7 cellular contexts compared by ENCODE assay signal in genomic region chr2:36461039-36461681, GRCh38.
DNase-seq lines count a peak whose midpoint lies in the region; ATAC-seq and TF ChIP-seq lines count a peak whose summit lies in the region.

No MANE protein-coding gene starts in this region.

- H3K27ac ChIP-seq in mammary epithelial cell (ENCODE audit: insufficient read depth, low read depth, low read length) (peak overlapping the region; percentile 83), mesodermal cell (ENCODE audit: low read depth, low read length, severe bottlenecking) (peak overlapping the region; percentile 92)

- no peaks in the 10 kb centered on the region for H4K20me1 ChIP-seq in mammary epithelial cell (ENCODE audit: insufficient read depth, low read length)

- ATAC-seq in GM19328 (IDR thresholded peaks at IDR 0.05; ENCODE audit: unreplicated experiment) (peak; percentile 54), HG03196 (IDR thresholded peaks at IDR 0.05; ENCODE audit: unreplicated experiment) (peak; percentile 59)

- 21% methylated on average over 4 of the region's 4 CpGs for WGBS in mammary epithelial cell (ENCODE audit: low coverage, missing lambda C conversion rate)
- WGBS in mesodermal cell (ENCODE audit: insufficient coverage in 2 of 2), 2 experiments, result 31 to 44% methylated on average over 2 to 3 of the region's 4 CpGs

- H3K9ac ChIP-seq in mammary epithelial cell (ENCODE audit: insufficient read depth, low read length), result peak overlapping the region; percentile 38

- DNase-seq in mammary epithelial cell (peak; percentile 88), SK-N-DZ (ENCODE audit: low spot score) (no peak), KG1 (lab: John Stamatoyannopoulos, UW) (no peak), nucleus accumbens (lab: John Stamatoyannopoulos, UW) (no peak)

- dilution Hi-C loops in mammary epithelial cell (cut with HindIII; ENCODE audit: low sequenced_read_pairs), result no loop called here

- H3K27me3 ChIP-seq in mammary epithelial cell (ENCODE audit: insufficient read depth, low read length), result no peaks in the 10 kb centered on the region

- intact Hi-C loops in mammary epithelial cell (cut with micrococcal nuclease), result loop anchor here (1.0 to 5.0 kb wide), 6 partner anchors 23 to 201 kb away; no protein-coding TSS in a partner anchor

- in situ Hi-C loops in mammary epithelial cell (cut with MboI; ENCODE audit: low sequenced_read_pairs in 2 of 2), result no loop called here

- peaks cover 5% of the 10 kb centered on the region for H3K36me3 ChIP-seq in mammary epithelial cell (ENCODE audit: insufficient read depth, low read length)
- H3K36me3 ChIP-seq in mesodermal cell (ENCODE audit: control insufficient read depth, insufficient read depth, low read length), result peaks cover 53% of the 10 kb centered on the region

- no peak overlapping the region for H2AFZ ChIP-seq in mammary epithelial cell (ENCODE audit: low read depth, low read length)

- peak overlapping the region; percentile 51 for H3K4me2 ChIP-seq in mammary epithelial cell (ENCODE audit: insufficient read depth, low read depth, low read length)

- H3K9me3 ChIP-seq in mammary epithelial cell (replicated peaks; ENCODE audit: insufficient read depth, low read length), result no peaks in the 10 kb centered on the region
- H3K9me3 ChIP-seq in mesodermal cell (ENCODE audit: control insufficient read depth, low read length), result no peaks in the 10 kb centered on the region

- H3K4me1 ChIP-seq in mammary epithelial cell (ENCODE audit: insufficient read depth, low read length), result peaks cover 43% of the 10 kb centered on the region
- H3K4me1 ChIP-seq in mesodermal cell (ENCODE audit: control insufficient read depth, insufficient read depth, low read length, poor library complexity, severe bottlenecking), result peaks cover 67% of the 10 kb centered on the region

- TSS peak; percentile 88 for BruUV-seq in mammary epithelial cell (replicated peaks; lab: Mats Ljungman, UMichigan)

- CTCF ChIA-PET in mammary epithelial cell (lab: Charles Lee; ENCODE audit: low non-redundant PET), result interaction anchor here (0.6 to 1.0 kb wide), 3 partner anchors 53 to 101 kb away, joined by 3 to 5 read pairs (median 4); no protein-coding TSS in a partner anchor

- no peak for TF ChIP-seq CTCF in mammary epithelial cell (conservative IDR thresholded peaks at IDR 0.05 in 1 of 2, IDR thresholded peaks at IDR 0.05 in 1 of 2; ENCODE audit: extremely low read depth in 1 of 2, insufficient read depth in 1 of 2, low read depth in 1 of 2, low read length in 2 of 2)

- peaks cover 70% of the 10 kb centered on the region for H3K79me2 ChIP-seq in mammary epithelial cell (ENCODE audit: insufficient read depth, low read length)

- H3K4me3 ChIP-seq in mammary epithelial cell (replicated peaks in 1 of 3; ENCODE audit: insufficient read depth in 1 of 3, low read depth in 2 of 3, low read length in 3 of 3) (no peak overlapping the region), mesodermal cell (ENCODE audit: extremely low read depth, insufficient read depth, low read length, poor library complexity, severe bottlenecking) (no peak overlapping the region)
